16 cellular contexts compared by ENCODE assay signal in the genomic region with DNA sequence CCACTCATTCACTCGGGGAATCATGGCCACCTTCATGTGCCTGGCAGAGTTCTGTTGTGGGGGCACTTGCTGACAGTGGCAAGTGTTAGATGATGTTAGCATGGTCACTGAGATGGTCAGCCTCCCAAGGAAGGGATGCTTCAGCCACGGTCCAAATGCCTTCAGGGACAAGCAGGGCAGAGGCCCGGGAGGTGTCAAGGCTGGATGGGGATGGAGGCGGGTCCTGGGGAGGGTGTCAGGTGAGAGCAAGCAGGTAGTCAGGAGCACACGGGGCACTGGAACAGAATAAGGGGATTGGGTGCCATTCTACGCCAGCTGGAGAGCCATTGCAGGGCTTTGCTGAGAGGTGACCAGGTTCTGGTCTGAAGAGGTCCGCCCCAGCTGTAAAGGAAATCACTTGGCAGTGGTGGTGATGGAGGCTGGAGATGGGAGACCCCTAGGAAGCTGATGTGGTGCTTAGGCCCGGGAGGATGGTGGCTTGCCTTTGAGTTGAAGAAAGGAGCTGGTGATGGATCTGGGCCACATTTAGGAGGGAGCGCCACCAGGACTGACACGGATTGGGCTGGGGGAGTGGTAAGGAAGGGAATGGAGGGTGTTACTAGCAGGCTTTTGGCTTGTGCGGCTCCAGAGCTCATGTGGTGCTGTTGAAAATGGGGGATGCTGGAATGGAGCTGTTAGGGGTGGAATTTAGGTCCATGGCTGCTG. TPM values are rescaled to one million over a fixed set of nuclear protein-coding genes. Genes with fewer than 3 reads are reported as not detected.
A peak's percentile ranks its signal among the peaks of the same experiment; 100 is the strongest.
DNase-seq lines count a peak whose midpoint lies in the region; ATAC-seq and TF ChIP-seq lines count a peak whose summit lies in the region.
"Had no signal": no experiment of that assay in that cellular context is flagged by ENCODE, and none has a peak within 500 bp of the region (broad histone marks: within the 10 kb centered on the region; RNA-seq: fewer than 3 reads in every experiment).

No MANE protein-coding gene starts in this region.

- H3K36me3 Mint-ChIP-seq in GM23338 (ENCODE audit: low read depth) = no peaks in the 10 kb centered on the region; the same call in 1 of the 3 replicates
- peaks cover 3% of the 10 kb centered on the region for H3K36me3 Mint-ChIP-seq in endodermal cell (ENCODE audit: low read depth)
- H3K36me3 Mint-ChIP-seq: natural killer cell had no signal

- no peak for TF ChIP-seq CTCF in GM23338 (conservative IDR thresholded peaks at IDR 0.05; ENCODE audit: low read depth in 2 of 2)
- TF ChIP-seq CTCF in PC-3 (conservative IDR thresholded peaks at IDR 0.05; ENCODE audit: low read depth, low read length) = no peak
- TF ChIP-seq CTCF in endodermal cell (conservative IDR thresholded peaks at IDR 0.05) = no peak
- no peak for TF ChIP-seq CTCF in brain microvascular endothelial cell (IDR thresholded peaks at IDR 0.05; ENCODE audit: low read depth, low read length, missing control alignments)

- H3K27me3 Mint-ChIP-seq in GM23338 (ENCODE audit: insufficient read depth, low read depth, poor library complexity) (peaks cover 16% of the 10 kb centered on the region), endodermal cell (ENCODE audit: insufficient read depth) (no peaks in the 10 kb centered on the region)

- H3K27me3 ChIP-seq in GM23338 (ENCODE audit: insufficient read depth) (peaks cover 10% of the 10 kb centered on the region), PC-3 (ENCODE audit: low read length) (no peaks in the 10 kb centered on the region), endodermal cell (ENCODE audit: control insufficient read depth, insufficient read depth, low read length, poor library complexity, severe bottlenecking) (no peaks in the 10 kb centered on the region), brain microvascular endothelial cell (replicated peaks) (no peaks in the 10 kb centered on the region)
- H3K27me3 ChIP-seq: pancreas, SJCRH30 had no signal

- in situ Hi-C loops in brain microvascular endothelial cell (cut with HindIII; ENCODE audit: low pct_ligation_motif_present, low sequenced_read_pairs) = no loop called here

- peaks cover 15% of the 10 kb centered on the region for H3F3A ChIP-seq in GM23338 (replicated peaks; ENCODE audit: low read depth)
- peaks cover 7% of the 10 kb centered on the region for H3F3A ChIP-seq in PC-3 (ENCODE audit: low read length, unreplicated experiment)

- H3K4me3 ChIP-seq in GM23338 (no peak overlapping the region), PC-3 (ENCODE audit: low read length) (no peak overlapping the region), endodermal cell (ENCODE audit: low read length) (no peak overlapping the region), brain microvascular endothelial cell (ENCODE audit: low read depth, low read length) (no peak overlapping the region)
- H3K4me3 ChIP-seq: coronary artery, pancreas, PC-9, SJCRH30 had no signal

- no peak for ATAC-seq in GM23338
- ATAC-seq in PC-3 = no peak
- ATAC-seq in sciatic nerve = peak; percentile 2
- ATAC-seq in GM21529 (IDR thresholded peaks at IDR 0.05; ENCODE audit: unreplicated experiment) = no peak

- no peaks in the 10 kb centered on the region for H3K36me3 ChIP-seq in GM23338 (ENCODE audit: insufficient read depth)
- no peaks in the 10 kb centered on the region for H3K36me3 ChIP-seq in PC-3 (ENCODE audit: low read depth, low read length)
- no peaks in the 10 kb centered on the region for H3K36me3 ChIP-seq in endodermal cell (ENCODE audit: control insufficient read depth, insufficient read depth, low read length)
- no peaks in the 10 kb centered on the region for H3K36me3 ChIP-seq in brain microvascular endothelial cell (replicated peaks)
- H3K36me3 ChIP-seq: pancreas had no signal

- H3K4me1 Mint-ChIP-seq in GM23338 (peaks cover 40% of the 10 kb centered on the region), endodermal cell (peaks cover 27% of the 10 kb centered on the region)

- H3K9ac ChIP-seq in PC-3 (ENCODE audit: low read length) = no peak overlapping the region
- no peak overlapping the region for H3K9ac ChIP-seq in endodermal cell (ENCODE audit: extremely low read depth, low read length, poor library complexity, severe bottlenecking)

- intact Hi-C loops in PC-3 (cut with micrococcal nuclease) = loop anchor here (5.0 to 10.0 kb wide), 3 partner anchors 33 to 213 kb away; a partner anchor contains a TSS
- intact Hi-C loops in sciatic nerve (cut with DNase I) = loop anchor here (10.0 kb wide), 1 partner anchor 66 kb away; a partner anchor contains a TSS

- no peaks in the 10 kb centered on the region for H3K9me2 ChIP-seq in GM23338 (ENCODE audit: insufficient read depth)
- no peaks in the 10 kb centered on the region for H3K9me2 ChIP-seq in PC-3 (replicated peaks; ENCODE audit: low read length)

- H4K20me1 ChIP-seq in GM23338 (replicated peaks; ENCODE audit: insufficient read depth) (peaks cover 24% of the 10 kb centered on the region), PC-3 (ENCODE audit: low read length) (peaks cover 11% of the 10 kb centered on the region; the same call in 1 of the 2 replicates)

- WGBS in endodermal cell (ENCODE audit: insufficient coverage in 1 of 2, insufficient read length in 1 of 2), 2 experiments = 82 to 87% methylated on average over 10 to 11 of the region's 11 CpGs

- H3K9me3 Mint-ChIP-seq in GM23338 (no peaks in the 10 kb centered on the region), endodermal cell (no peaks in the 10 kb centered on the region)
- H3K9me3 Mint-ChIP-seq: activated CD4-positive, alpha-beta T cell treated with anti-CD3 and anti-CD28 coated beads, Interleukin-2, amount 10 ng/mL, durations not matched to agents 24 days and 14 days; activated naive CD8-positive, alpha-beta T cell treated with anti-CD3 and anti-CD28 coated beads, Interleukin-2, amount 50 U/mL, for 24 hours; CD4-positive, alpha-beta T cell; natural killer cell; T-helper 1 cell treated with Interleukin-12 subunit alpha and Interleukin-12 subunit beta and Interleukin-4 antibody, amounts not matched to agents 30 μg/mL and 1 μg/mL, for 36 hours had no signal

- H2AFZ ChIP-seq in GM23338 = no peak overlapping the region
- H2AFZ ChIP-seq in PC-3 (ENCODE audit: low read length) = no peak overlapping the region
- H2AFZ ChIP-seq: PC-9 had no signal

- POLR2A ChIA-PET in PC-3 (lab: Charles Lee; ENCODE audit: unreplicated experiment) = no interaction called here

- BruUV-seq in PC-3 (replicated peaks; lab: Mats Ljungman, UMichigan) = no TSS peak

- peaks cover 17% of the 10 kb centered on the region for H3K4me1 ChIP-seq in GM23338 (ENCODE audit: insufficient read depth)
- H3K4me1 ChIP-seq in PC-3 (ENCODE audit: insufficient read depth, low read length) = peaks cover 17% of the 10 kb centered on the region
- peaks cover 24% of the 10 kb centered on the region for H3K4me1 ChIP-seq in endodermal cell (ENCODE audit: control insufficient read depth, insufficient read depth, low read length)
- H3K4me1 ChIP-seq: SJCRH30 had no signal

- no peak overlapping the region for H3K27ac Mint-ChIP-seq in GM23338
- peak overlapping the region; percentile 21 for H3K27ac Mint-ChIP-seq in endodermal cell
- H3K27ac Mint-ChIP-seq: activated CD4-positive, alpha-beta T cell treated with anti-CD3 and anti-CD28 coated beads, Interleukin-2, amount 10 ng/mL, durations not matched to agents 24 days and 14 days; activated naive CD8-positive, alpha-beta T cell treated with anti-CD3 and anti-CD28 coated beads, Interleukin-2, amount 50 U/mL, for 24 hours; CD4-positive, alpha-beta T cell; natural killer cell; T-helper 1 cell treated with Interleukin-12 subunit alpha and Interleukin-12 subunit beta and Interleukin-4 antibody, amounts not matched to agents 30 μg/mL and 1 μg/mL, for 36 hours had no signal

- H3K4me3 Mint-ChIP-seq in GM23338 (no peak overlapping the region), endodermal cell (no peak overlapping the region)
- H3K4me3 Mint-ChIP-seq: activated CD4-positive, alpha-beta T cell treated with anti-CD3 and anti-CD28 coated beads, Interleukin-2, amount 10 ng/mL, durations not matched to agents 24 days and 14 days; activated naive CD8-positive, alpha-beta T cell treated with anti-CD3 and anti-CD28 coated beads, Interleukin-2, amount 50 U/mL, for 24 hours; CD4-positive, alpha-beta T cell; natural killer cell; T-helper 1 cell treated with Interleukin-12 subunit alpha and Interleukin-12 subunit beta and Interleukin-4 antibody, amounts not matched to agents 30 μg/mL and 1 μg/mL, for 36 hours had no signal

- H3K4me2 ChIP-seq in GM23338 = no peak overlapping the region
- no peak overlapping the region for H3K4me2 ChIP-seq in PC-3 (ENCODE audit: low read length)
- H3K4me2 ChIP-seq: PC-9 had no signal

- CTCF ChIA-PET in PC-3 (lab: Charles Lee) = interaction anchor here (1.4 to 1.9 kb wide), 2 partner anchors 48 to 82 kb away, joined by 10 to 12 read pairs; a partner anchor contains a TSS

- H3K27ac ChIP-seq in GM23338 (ENCODE audit: low read depth) (peak overlapping the region; percentile 69; the same call in 1 of the 2 replicates), PC-3 (ENCODE audit: low read length) (no peak overlapping the region), endodermal cell (ENCODE audit: low read depth, low read length) (no peak overlapping the region), brain microvascular endothelial cell (no peak overlapping the region)
- H3K27ac ChIP-seq: PC-9, SJCRH30 had no signal

- H3K79me2 ChIP-seq in GM23338 (replicated peaks; ENCODE audit: insufficient read depth) (peaks cover 35% of the 10 kb centered on the region), PC-3 (ENCODE audit: low read length) (peaks cover 25% of the 10 kb centered on the region)

- H3K9me3 ChIP-seq in PC-3 (ENCODE audit: low read length) (no peaks in the 10 kb centered on the region), endodermal cell (ENCODE audit: control insufficient read depth, low read length) (no peaks in the 10 kb centered on the region)
- H3K9me3 ChIP-seq: pancreas, SJCRH30 had no signal

- peak; percentile 44 for DNase-seq in GM23338 (ENCODE audit: low spot score)
- DNase-seq in PC-3 = peak; percentile 7
- no peak for DNase-seq in endodermal cell
- DNase-seq in sciatic nerve (ENCODE audit: low spot score) = no peak
- DNase-seq in epidermal melanocyte (ENCODE audit: insufficient read length, low spot score) = no peak
- no peak for DNase-seq in brain microvascular endothelial cell

RNA-seq across cellular contexts. Expression of a gene that starts 24.1 kb away (rescaled TPM):
- total RNA-seq in GM23338 (2014; rRNA removed; shearing (Covaris generic)) = 32.2 and 39.2 TPM in 2 replicates
- polyA plus RNA-seq in GM23338 (2016; fragmentation: Nextera tagmentation; extraction: Ambion mirVana) = 24.0 and 24.9 TPM in 2 replicates
- total RNA-seq in PC-3 (2014; rRNA removed) = 53.5 and 88.2 TPM in 2 replicates
- total RNA-seq in endodermal cell = 100 to 1,000 TPM; 113 to 116 TPM
- 65.6 TPM for polyA plus RNA-seq in endodermal cell (2013, experiment 1 of 2)
- 64.1 TPM for polyA plus RNA-seq in endodermal cell (2013, experiment 2 of 2)
- 99.7 TPM for total RNA-seq in sciatic nerve

RNA-seq across cellular contexts. Expression of a gene that starts 27.1 kb away (rescaled TPM):
- total RNA-seq in GM23338 (2014; rRNA removed; shearing (Covaris generic)) = 37.1 and 61.1 TPM in 2 replicates
- 47.6 and 59.6 TPM in 2 replicates for polyA plus RNA-seq in GM23338 (2016; fragmentation: Nextera tagmentation; extraction: Ambion mirVana)
- total RNA-seq in PC-3 (2014; rRNA removed) (52.1 and 71.6 TPM in 2 replicates), endodermal cell (10 to 100 TPM; 48.1 to 52.6 TPM), sciatic nerve (27.8 TPM)
- polyA plus RNA-seq in endodermal cell (2013, experiment 1 of 2) = 42.7 TPM
- 41.2 TPM for polyA plus RNA-seq in endodermal cell (2013, experiment 2 of 2)

RNA-seq across cellular contexts. Expression of a gene that starts 29.8 kb away (rescaled TPM):
- 42.5 and 57.4 TPM in 2 replicates for total RNA-seq in GM23338 (2014; rRNA removed; shearing (Covaris generic))
- polyA plus RNA-seq in GM23338 (2016; fragmentation: Nextera tagmentation; extraction: Ambion mirVana) = 36.4 and 37.4 TPM in 2 replicates
- total RNA-seq in PC-3 (2014; rRNA removed) (163 and 211 TPM in 2 replicates), endodermal cell (10 to 100 TPM; 64.0 to 71.0 TPM), sciatic nerve (57.9 TPM)
- polyA plus RNA-seq in endodermal cell (2013, experiment 1 of 2) = 62.8 TPM
- 53.4 TPM for polyA plus RNA-seq in endodermal cell (2013, experiment 2 of 2)

RNA-seq across cellular contexts. Expression of a gene that starts 51.0 kb away (rescaled TPM):
- 90.4 and 106 TPM in 2 replicates for total RNA-seq in GM23338 (2014; rRNA removed; shearing (Covaris generic))
- 64.8 and 75.5 TPM in 2 replicates for polyA plus RNA-seq in GM23338 (2016; fragmentation: Nextera tagmentation; extraction: Ambion mirVana)
- 267 and 284 TPM in 2 replicates for total RNA-seq in PC-3 (2014; rRNA removed)
- 100 to 1,000 TPM; 265 to 284 TPM for total RNA-seq in endodermal cell
- polyA plus RNA-seq in endodermal cell (2013, experiment 1 of 2) = 88.2 TPM
- 83.1 TPM for polyA plus RNA-seq in endodermal cell (2013, experiment 2 of 2)
- total RNA-seq in sciatic nerve = 87.5 TPM

RNA-seq across cellular contexts. Expression of a gene that starts 52.7 kb away (rescaled TPM):
- total RNA-seq in GM23338 (2014; rRNA removed; shearing (Covaris generic)) = 17.4 and 19.8 TPM in 2 replicates
- 27.1 TPM in 2 replicates for polyA plus RNA-seq in GM23338 (2016; fragmentation: Nextera tagmentation; extraction: Ambion mirVana)
- total RNA-seq in PC-3 (2014; rRNA removed) (30.6 and 40.1 TPM in 2 replicates), endodermal cell (10 to 100 TPM; 22.2 to 25.2 TPM), sciatic nerve (5.7 TPM)
- polyA plus RNA-seq in endodermal cell (2013, experiment 1 of 2) = 22.0 TPM
- 18.7 TPM for polyA plus RNA-seq in endodermal cell (2013, experiment 2 of 2)

Comparison
In these comparisons a context has a peak if more than half of its experiments do, and no peak if none do; other contexts are left out.
1. DNase-seq: peak in GM23338 (single experiment) and PC-3 (single experiment); none in endodermal cell (single experiment), sciatic nerve (single experiment), epidermal melanocyte (single experiment) and brain microvascular endothelial cell (single experiment).